20 cellular contexts compared by ENCODE assay signal in genomic region chr2:33195891-33196290, GRCh38.
DNase-seq lines count a peak whose midpoint lies in the region; ATAC-seq and TF ChIP-seq lines count a peak whose summit lies in the region.
"Had no signal": no experiment of that assay in that cellular context is flagged by ENCODE, and none has a peak within 500 bp of the region (broad histone marks: within the 10 kb centered on the region; RNA-seq: fewer than 3 reads in every experiment).

No MANE protein-coding gene starts in this region.

- H3T11ph ChIP-seq in H9 (ENCODE audit: low read length), result peak overlapping the region; percentile 53

- no peak overlapping the region for H3K4me2 ChIP-seq in H9 (ENCODE audit: insufficient read depth, insufficient read length, low read length)
- 0 out of 2 replicates have a peak overlapping the region, but pooled peaks have one; percentile 8 for H3K4me2 ChIP-seq in PC-3 (ENCODE audit: low read length)
- H3K4me2 ChIP-seq: A549; BLaER1 treated with 17β-estradiol and CSF1 and Interleukin-3, amounts not matched to agents 10 nM and 100 nM had no signal

- H3K4me1 ChIP-seq in H9 (ENCODE audit: insufficient read depth, low read length), result peaks cover 2% of the 10 kb centered on the region; the same call in 1 of the 2 replicates
- peaks cover 8% of the 10 kb centered on the region for H3K4me1 ChIP-seq in PC-3 (ENCODE audit: insufficient read depth, low read length)
- no peaks in the 10 kb centered on the region for H3K4me1 ChIP-seq in mucosa of descending colon (ENCODE audit: low read depth)
- H3K4me1 ChIP-seq: A549; BLaER1 treated with 17β-estradiol and CSF1 and Interleukin-3, amounts not matched to agents 10 nM and 100 nM had no signal

- H3K79me1 ChIP-seq in H9 (ENCODE audit: insufficient read depth, low read depth, low read length, poor library complexity, severe bottlenecking), result no peaks in the 10 kb centered on the region

- TF ChIP-seq CTCF in H9 (conservative IDR thresholded peaks at IDR 0.05) (no peak), PC-3 (conservative IDR thresholded peaks at IDR 0.05; ENCODE audit: low read depth, low read length) (no peak), VCaP (conservative IDR thresholded peaks at IDR 0.05) (no peak), mucosa of descending colon (IDR thresholded peaks at IDR 0.05) (no peak)

- H4K5ac ChIP-seq in H9 (ENCODE audit: insufficient read length, low read depth, low read length), result no peak overlapping the region

- no peak overlapping the region for H3K14ac ChIP-seq in H9 (ENCODE audit: insufficient read depth, low read length)

- intact Hi-C loops in PC-3 (cut with micrococcal nuclease) (no loop called here), mucosa of descending colon (cut with DNase I, micrococcal nuclease) (no loop called here)

- ATAC-seq in PC-3 (peak; percentile 88), mucosa of descending colon (peak; percentile 27), GM18519 (IDR thresholded peaks at IDR 0.05; ENCODE audit: low FRiP score, unreplicated experiment) (no peak)
- ATAC-seq: A549; CD8-positive, alpha-beta T cell had no signal

- H4K20me1 ChIP-seq in H9 (ENCODE audit: control insufficient read depth, insufficient read depth, insufficient read length), result no peaks in the 10 kb centered on the region
- no peaks in the 10 kb centered on the region for H4K20me1 ChIP-seq in PC-3 (ENCODE audit: low read length)
- H4K20me1 ChIP-seq: BLaER1 treated with 17β-estradiol and CSF1 and Interleukin-3, amounts not matched to agents 10 nM and 100 nM had no signal

- no peak overlapping the region for H2BK120ac ChIP-seq in H9 (ENCODE audit: low read depth, low read length, poor library complexity, severe bottlenecking)

- no peaks in the 10 kb centered on the region for H3K9me2 ChIP-seq in PC-3 (replicated peaks; ENCODE audit: low read length)

- H3K4me1 Mint-ChIP-seq in H9, result peaks cover 10 to 14% of the 10 kb centered on the region in 2 experiments
- H3K4me1 Mint-ChIP-seq: B cell had no signal

- H3K27me3 Mint-ChIP-seq in H9 (ENCODE audit: low read depth), result no peaks in the 10 kb centered on the region

- H4K91ac ChIP-seq in H9 (ENCODE audit: insufficient read length, low read depth, low read length), result no peak overlapping the region

- no peaks in the 10 kb centered on the region for H3K27me3 ChIP-seq in H9 (ENCODE audit: insufficient read depth, low read length)
- no peaks in the 10 kb centered on the region for H3K27me3 ChIP-seq in PC-3 (ENCODE audit: low read length)
- H3K27me3 ChIP-seq: BLaER1 treated with 17β-estradiol and CSF1 and Interleukin-3, amounts not matched to agents 10 nM and 100 nM had no signal

- CTCF ChIA-PET in PC-3 (lab: Charles Lee), result no interaction called here

- H3K18ac ChIP-seq in H9 (ENCODE audit: insufficient read length, low read depth, low read length), result no peak overlapping the region

- no peak overlapping the region for H2BK5ac ChIP-seq in H9 (ENCODE audit: insufficient read length, low read length)

- H3K36me3 ChIP-seq in PC-3 (ENCODE audit: low read depth, low read length) (no peaks in the 10 kb centered on the region), mucosa of descending colon (ENCODE audit: low read depth) (no peaks in the 10 kb centered on the region)
- H3K36me3 ChIP-seq: BLaER1 treated with 17β-estradiol and CSF1 and Interleukin-3, amounts not matched to agents 10 nM and 100 nM had no signal

- no peak overlapping the region for H3K4me3 Mint-ChIP-seq in H9
- H3K4me3 Mint-ChIP-seq: B cell; CD4-positive, alpha-beta T cell; CD8-positive, alpha-beta T cell had no signal

- H2AK5ac ChIP-seq in H9 (ENCODE audit: insufficient read length, low read length), result no peak overlapping the region

- WGBS in H9 (ENCODE audit: extremely low coverage, insufficient read length, low lambda C conversion rate), result no CpG with 5 or more reads among the region's 7 CpGs

- H3K79me2 ChIP-seq in H9 (ENCODE audit: insufficient read depth, low read length) (no peaks in the 10 kb centered on the region), PC-3 (ENCODE audit: low read length) (no peaks in the 10 kb centered on the region)

- H3K4me3 ChIP-seq in PC-3 (ENCODE audit: low read length) (no peak overlapping the region), mucosa of descending colon (no peak overlapping the region)
- H3K4me3 ChIP-seq: A549; BLaER1 treated with 17β-estradiol and CSF1 and Interleukin-3, amounts not matched to agents 10 nM and 100 nM had no signal

- POLR2A ChIA-PET in PC-3 (lab: Charles Lee; ENCODE audit: unreplicated experiment), result no interaction called here

- H2BK15ac ChIP-seq in H9 (ENCODE audit: low read depth, low read length), result no peak overlapping the region

- no peaks in the 10 kb centered on the region; a peak in 1 of 5 replicates for H3K9me3 Mint-ChIP-seq in H9
- H3K9me3 Mint-ChIP-seq: CD8-positive, alpha-beta T cell had no signal

- no TSS peak for BruUV-seq in PC-3 (replicated peaks; lab: Mats Ljungman, UMichigan)

- H3K27ac ChIP-seq in H9 (ENCODE audit: insufficient read length, low read depth, low read length) (no peak overlapping the region), PC-3 (ENCODE audit: low read length) (peak overlapping the region; percentile 14; the same call in 1 of the 2 replicates), VCaP (peak overlapping the region; percentile 75)
- H3K27ac ChIP-seq: 22Rv1; A549; BLaER1 treated with 17β-estradiol and CSF1 and Interleukin-3, amounts not matched to agents 10 nM and 100 nM; C4-2B had no signal

- H3K9me3 ChIP-seq in H9 (ENCODE audit: control insufficient read depth, low read depth, low read length), result no peaks in the 10 kb centered on the region
- no peaks in the 10 kb centered on the region for H3K9me3 ChIP-seq in PC-3 (ENCODE audit: low read length)
- no peaks in the 10 kb centered on the region for H3K9me3 ChIP-seq in mucosa of descending colon
- H3K9me3 ChIP-seq: A549, Caco-2 had no signal

- H2BK12ac ChIP-seq in H9 (ENCODE audit: insufficient read length, low read depth, low read length), result no peak overlapping the region

- no peak overlapping the region for H3K27ac Mint-ChIP-seq in H9
- H3K27ac Mint-ChIP-seq: B cell; CD4-positive, alpha-beta T cell; CD8-positive, alpha-beta T cell had no signal

- no peak overlapping the region for H2AFZ ChIP-seq in H9 (ENCODE audit: low read length)
- no peak overlapping the region for H2AFZ ChIP-seq in PC-3 (ENCODE audit: low read length)

- H3F3A ChIP-seq in PC-3 (ENCODE audit: low read length, unreplicated experiment), result no peaks in the 10 kb centered on the region

- no peak overlapping the region for H3K4ac ChIP-seq in H9 (ENCODE audit: low read depth, low read length)

- peaks cover 0 to 2% (median 0%) of the 10 kb centered on the region in 3 experiments; a peak in 3 of 7 replicates for H3K36me3 Mint-ChIP-seq in H9 (ENCODE audit: insufficient read depth in 1 of 3, low read depth in 3 of 3)
- H3K36me3 Mint-ChIP-seq: CD8-positive, alpha-beta T cell had no signal

- H3K23ac ChIP-seq in H9 (ENCODE audit: insufficient read length, low read depth, low read length), result no peak overlapping the region

- no peak overlapping the region for H4K8ac ChIP-seq in H9 (replicated peaks; ENCODE audit: insufficient read length, low read depth, low read length)

- DNase-seq in H9 (no peak), PC-3 (peak; percentile 35), mucosa of descending colon (no peak), T-helper 1 cell (no peak), NCI-H510A (lab: John Stamatoyannopoulos, UW) (no peak), NCI-H2171 treated with DMSO at 0.1 percent for 48 hours (lab: John Stamatoyannopoulos, UW) (no peak)
- DNase-seq: AML-193; Caco-2; Calu3; CD4-positive, alpha-beta T cell; CD8-positive, alpha-beta T cell; DMS79 treated with DMSO at 0.1 percent for 48 hours; GF-D8 had no signal

- H3K23me2 ChIP-seq in H9 (ENCODE audit: insufficient read length, low read depth, low read length, poor library complexity, severe bottlenecking), result no peaks in the 10 kb centered on the region

- H2BK20ac ChIP-seq in H9 (ENCODE audit: low read depth, low read length, poor library complexity, severe bottlenecking), result no peak overlapping the region

- no peak overlapping the region for H3K56ac ChIP-seq in H9 (ENCODE audit: insufficient read length, low read depth, low read length)

- H3K9ac ChIP-seq in H9 (ENCODE audit: extremely low read depth, insufficient read length, low read length), result no peak overlapping the region
- H3K9ac ChIP-seq in PC-3 (ENCODE audit: low read length), result no peak overlapping the region
- H3K9ac ChIP-seq: BLaER1 treated with 17β-estradiol and CSF1 and Interleukin-3, amounts not matched to agents 10 nM and 100 nM had no signal
